In the genomic region with DNA sequence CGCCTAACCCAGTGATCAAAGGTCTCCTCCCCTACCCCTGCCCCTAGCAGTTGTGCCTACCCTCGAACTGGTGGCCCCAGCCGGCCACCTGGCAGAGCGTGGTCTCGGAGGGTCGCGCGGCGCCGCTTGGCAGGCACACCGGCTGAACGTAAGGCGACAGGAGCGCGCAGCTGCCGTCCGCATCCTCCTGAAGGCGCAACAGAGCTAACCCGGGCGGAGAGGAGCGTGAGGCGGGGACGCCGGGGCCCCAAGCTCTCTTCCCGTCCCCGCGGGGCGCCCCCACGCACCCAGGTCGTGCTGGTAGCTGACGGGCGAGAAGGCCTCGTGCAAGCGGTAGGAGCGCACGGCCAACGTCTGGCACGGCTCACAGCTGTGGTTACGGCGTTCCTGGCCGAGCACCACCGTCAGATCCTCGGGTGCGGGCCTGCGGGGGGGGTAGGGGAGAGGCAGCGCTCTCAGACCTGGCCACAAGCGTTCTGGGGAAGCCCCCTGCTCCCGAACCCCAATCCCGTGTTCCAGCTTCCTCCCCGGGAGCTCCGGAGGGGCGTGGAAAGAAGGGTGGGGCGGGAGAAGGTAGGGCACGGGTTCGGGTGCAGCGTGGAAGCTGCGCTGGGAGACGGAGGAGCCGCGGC, we compare ENCODE assay signal across 6 cellular contexts. TPM values are rescaled to one million over a fixed set of nuclear protein-coding genes. Genes with fewer than 3 reads are reported as not detected.
DNase-seq lines count a peak whose midpoint lies in the region; ATAC-seq and TF ChIP-seq lines count a peak whose summit lies in the region.

No MANE protein-coding gene starts in this region.

- peak overlapping the region in 6 of 7 donors; percentile 57 to 90 (median 84) for H3K27ac Mint-ChIP-seq in CD4-positive, alpha-beta memory T cell

- intact Hi-C loops in CD4-positive, alpha-beta memory T cell (cut with micrococcal nuclease), result loop anchor here (1.0 to 5.0 kb wide), 4 partner anchors 23 to 43 kb away; a partner anchor contains a TSS
- intact Hi-C loops in PC-9 (cut with micrococcal nuclease; ENCODE audit: unreplicated experiment), result no loop called here
- intact Hi-C loops in sigmoid colon (cut with DNase I), result loop anchor here (2.0 kb wide), 1 partner anchor 21 kb away; no protein-coding TSS in a partner anchor
- intact Hi-C loops in adrenal gland (cut with DNase I), result no loop called here

- TF ChIP-seq EP300 in sigmoid colon (IDR thresholded peaks at IDR 0.05), result no peak

- 1% methylated on average over 60 of the region's 60 CpGs for WGBS in sigmoid colon, 2 donors
- 1 to 80% (median 2%) methylated on average over 1 to 60 of the region's 60 CpGs for WGBS in adrenal gland, 4 donors

- peak overlapping the region; percentile 94 for H3K4me2 ChIP-seq in PC-9

- no peaks in the 10 kb centered on the region for H3K9me3 ChIP-seq in CD4-positive, alpha-beta memory T cell (ENCODE audit: control insufficient read depth in 1 of 2, low read length in 2 of 2)
- no peaks in the 10 kb centered on the region for H3K9me3 ChIP-seq in PC-9 (ENCODE audit: insufficient read depth, low read depth)
- H3K9me3 ChIP-seq in sigmoid colon, result no peaks in the 10 kb centered on the region
- no peaks in the 10 kb centered on the region for H3K9me3 ChIP-seq in adrenal gland (replicated peaks in 1 of 3)

- peak overlapping the region; percentile 52 to 70 for H3K4me3 ChIP-seq in CD4-positive, alpha-beta memory T cell (ENCODE audit: low read length in 2 of 2)
- H3K4me3 ChIP-seq in PC-9, result peak overlapping the region; percentile 78
- H3K4me3 ChIP-seq in sigmoid colon, result peak overlapping the region; percentile 20 to 60 (median 52)
- H3K4me3 ChIP-seq in adrenal gland, result peak overlapping the region in 1 of 4 donors; percentile 54

- H3K79me2 ChIP-seq in PC-9 (ENCODE audit: low read depth), result no peaks in the 10 kb centered on the region

- H3K27me3 ChIP-seq in CD4-positive, alpha-beta memory T cell (ENCODE audit: insufficient read depth, low read length), result no peaks in the 10 kb centered on the region
- H3K27me3 ChIP-seq in PC-9 (ENCODE audit: insufficient read depth, low read depth), result no peaks in the 10 kb centered on the region
- H3K27me3 ChIP-seq in sigmoid colon, result peaks cover 41 to 76% (median 70%) of the 10 kb centered on the region in 3 donors
- H3K27me3 ChIP-seq in adrenal gland, result peaks cover 57% of the 10 kb centered on the region

- peaks cover 12% of the 10 kb centered on the region; the same call in 1 of the 2 replicates for H3F3A ChIP-seq in PC-9 (ENCODE audit: insufficient read depth, low read depth)

- TF ChIP-seq CTCF in PC-9 (conservative IDR thresholded peaks at IDR 0.05), result no peak
- TF ChIP-seq CTCF in sigmoid colon (IDR thresholded peaks at IDR 0.05), result no peak
- no peak for TF ChIP-seq CTCF in adrenal gland (IDR thresholded peaks at IDR 0.05)

- H3K36me3 Mint-ChIP-seq in CD4-positive, alpha-beta memory T cell, result no peaks in the 10 kb centered on the region

- DNase-seq in CD4-positive, alpha-beta memory T cell, result peak; percentile 63 to 77 (median 68)
- DNase-seq in PC-9 (peak; percentile 36 to 57), dermis blood vessel endothelial cell (peak; percentile 32), sigmoid colon (no peak), adrenal gland (no peak)

- H3K4me1 Mint-ChIP-seq in CD4-positive, alpha-beta memory T cell, result peaks cover 6 to 36% (median 22%) of the 10 kb centered on the region in 4 donors

- no peaks in the 10 kb centered on the region for H4K20me1 ChIP-seq in PC-9 (ENCODE audit: insufficient read depth)

- H3K36me3 ChIP-seq in CD4-positive, alpha-beta memory T cell (ENCODE audit: insufficient read depth, low read length), result no peaks in the 10 kb centered on the region
- H3K36me3 ChIP-seq in PC-9 (ENCODE audit: low read depth) (no peaks in the 10 kb centered on the region), sigmoid colon (no peaks in the 10 kb centered on the region), adrenal gland (replicated peaks in 1 of 2) (no peaks in the 10 kb centered on the region)

- H3K9me2 ChIP-seq in PC-9 (ENCODE audit: insufficient read depth), result no peaks in the 10 kb centered on the region

- ATAC-seq in GM21528 (IDR thresholded peaks at IDR 0.05; ENCODE audit: low FRiP score, unreplicated experiment), result peak; percentile 27

- H3K4me3 Mint-ChIP-seq in CD4-positive, alpha-beta memory T cell, result peak overlapping the region; percentile 82 to 93 (median 86)

- BruUV-seq in PC-9 (replicated peaks; lab: Mats Ljungman, UMichigan), result no TSS peak

- H3K27ac ChIP-seq in CD4-positive, alpha-beta memory T cell (ENCODE audit: low read depth, low read length), result peak overlapping the region; percentile 63
- H3K27ac ChIP-seq in PC-9 (no peak overlapping the region), sigmoid colon (peak overlapping the region in 1 of 4 donors; percentile 39), adrenal gland (no peak overlapping the region)

- POLR2A ChIA-PET in CD4-positive, alpha-beta memory T cell (lab: Charles Lee; ENCODE audit: partially characterized antibody), result interaction anchor here (0.7 to 7.1 kb wide), 23 partner anchors 9 to 98 kb away, joined by 3 to 555 read pairs (median 9); a partner anchor contains a TSS
- POLR2A ChIA-PET in PC-9 (lab: Charles Lee; ENCODE audit: unreplicated experiment), result interaction anchor here (0.6 to 0.8 kb wide), 3 partner anchors 12 to 659 kb away, joined by 3 to 5 read pairs (median 3); no protein-coding TSS in a partner anchor

- TF ChIP-seq POLR2A in sigmoid colon (IDR thresholded peaks at IDR 0.05) (no peak), adrenal gland (IDR thresholded peaks at IDR 0.05) (no peak)

- no peaks in the 10 kb centered on the region for H3K9me3 Mint-ChIP-seq in CD4-positive, alpha-beta memory T cell

- H2AFZ ChIP-seq in PC-9, result peak overlapping the region; percentile 84

- H3K4me1 ChIP-seq in CD4-positive, alpha-beta memory T cell (ENCODE audit: insufficient read depth, low read length), result peaks cover 39% of the 10 kb centered on the region
- H3K4me1 ChIP-seq in PC-9 (replicated peaks; ENCODE audit: insufficient read depth) (peaks cover 3% of the 10 kb centered on the region; the same call in 1 of the 2 replicates), sigmoid colon (peaks cover 0 to 43% (median 40%) of the 10 kb centered on the region in 4 donors), adrenal gland (replicated peaks in 1 of 2) (peaks cover 13 to 27% of the 10 kb centered on the region in 2 donors)

- CTCF ChIA-PET in CD4-positive, alpha-beta memory T cell (lab: Charles Lee; ENCODE audit: partially characterized antibody), result interaction anchor here (0.9 to 16.6 kb wide), 32 partner anchors 8 to 868 kb away, joined by 3 to 821 read pairs (median 10); a partner anchor contains a TSS
- CTCF ChIA-PET in PC-9 (lab: Charles Lee), result interaction anchor here (0.5 to 3.9 kb wide), 13 partner anchors 13 to 828 kb away, joined by 3 to 53 read pairs (median 7); a partner anchor contains a TSS

- H3K27me3 Mint-ChIP-seq in CD4-positive, alpha-beta memory T cell, result no peaks in the 10 kb centered on the region

RNA-seq across cellular contexts. Expression of a gene that starts 2.8 kb away (rescaled TPM):
- total RNA-seq in CD4-positive, alpha-beta memory T cell, result not detected
- not detected for polyA plus RNA-seq in CD4-positive, alpha-beta memory T cell
- not detected in 2 replicates for total RNA-seq in PC-9 (2021)
- total RNA-seq in dermis blood vessel endothelial cell, result not detected in 2 replicates
- not detected for total RNA-seq in sigmoid colon
- polyA plus RNA-seq in sigmoid colon, result not detected
- not detected for total RNA-seq in adrenal gland
- polyA plus RNA-seq in adrenal gland, result not detected

RNA-seq across cellular contexts. Expression of a gene that starts 6.1 kb away (rescaled TPM):
- not detected for total RNA-seq in CD4-positive, alpha-beta memory T cell
- 1 to 10 TPM; 2.0 to 2.4 TPM for polyA plus RNA-seq in CD4-positive, alpha-beta memory T cell
- total RNA-seq in PC-9 (2021) (14.5 and 17.0 TPM in 2 replicates), dermis blood vessel endothelial cell (0.85 and 1.3 TPM in 2 replicates), sigmoid colon (under 1 TPM in 3 of 4 donors, not detected in 1; 0.36 to 0.83 (median 0.81) TPM), adrenal gland (under 1 TPM in 6 of 8 donors, not detected in 2; 0.11 to 0.69 (median 0.28) TPM)
- polyA plus RNA-seq in sigmoid colon (10 to 100 TPM in 1 of 3 donors, 1 to 10 TPM in 2; 3.6 to 14.0 (median 8.1) TPM), adrenal gland (under 1 TPM in 2 of 3 donors, not detected in 1; 0.47 to 0.80 TPM)

RNA-seq across cellular contexts. Expression of a gene that starts 19.1 kb away (rescaled TPM):
- under 1 TPM in 1 of 2 experiments, not detected in 1; 0.11 TPM for total RNA-seq in CD4-positive, alpha-beta memory T cell
- not detected for polyA plus RNA-seq in CD4-positive, alpha-beta memory T cell
- total RNA-seq in PC-9 (2021) (0.28 TPM in 1 of 2 replicates, not detected in the other), dermis blood vessel endothelial cell (not detected in 2 replicates), sigmoid colon (not detected), adrenal gland (not detected)
- polyA plus RNA-seq in sigmoid colon (under 1 TPM in 1 of 3 donors, not detected in 2; 0.04 TPM), adrenal gland (not detected)

RNA-seq across cellular contexts. Expression of a gene that starts 23.2 kb away (rescaled TPM):
- total RNA-seq in CD4-positive, alpha-beta memory T cell, result 100 to 1,000 TPM; 189 to 191 TPM
- polyA plus RNA-seq in CD4-positive, alpha-beta memory T cell, result 100 to 1,000 TPM in 1 of 2 donors, 10 to 100 TPM in 1; 72.4 to 203 TPM
- total RNA-seq in PC-9 (2021) (82.3 and 124 TPM in 2 replicates), dermis blood vessel endothelial cell (22.0 and 32.3 TPM in 2 replicates), sigmoid colon (10 to 100 TPM; 16.5 to 29.2 (median 21.3) TPM), adrenal gland (10 to 100 TPM; 16.2 to 31.9 (median 24.6) TPM)
- polyA plus RNA-seq in sigmoid colon (10 to 100 TPM; 18.7 to 47.9 (median 22.8) TPM), adrenal gland (10 to 100 TPM in 2 of 3 donors, 1 to 10 TPM in 1; 3.5 to 15.3 (median 11.2) TPM)

RNA-seq across cellular contexts. Expression of a gene that starts 43.3 kb away (rescaled TPM):
- 1 to 10 TPM; 5.2 to 7.2 TPM for total RNA-seq in CD4-positive, alpha-beta memory T cell
- 10 to 100 TPM; 14.3 to 17.8 TPM for polyA plus RNA-seq in CD4-positive, alpha-beta memory T cell
- total RNA-seq in PC-9 (2021) (22.2 and 31.7 TPM in 2 replicates), dermis blood vessel endothelial cell (4.5 and 4.8 TPM in 2 replicates), sigmoid colon (1 to 10 TPM in 3 of 4 donors, under 1 TPM in 1; 0.82 to 2.5 (median 1.7) TPM), adrenal gland (10 to 100 TPM in 1 of 8 donors, 1 to 10 TPM in 7; 3.8 to 13.5 (median 6.9) TPM)
- polyA plus RNA-seq in sigmoid colon (1 to 10 TPM in 1 of 3 donors, not detected in 2; 3.7 TPM), adrenal gland (1 to 10 TPM in 2 of 3 donors, not detected in 1; 5.4 to 9.8 TPM)

Comparison
In these comparisons a context has a peak if more than half of its experiments do, and no peak if none do; other contexts are left out.
1. DNase-seq: peak in CD4-positive, alpha-beta memory T cell (5 of 5), PC-9 (2 of 2) and dermis blood vessel endothelial cell (single experiment); none in sigmoid colon (single experiment) and adrenal gland (0 of 7).
2. intact Hi-C loops: an anchor here in CD4-positive, alpha-beta memory T cell (1.0 to 5.0 kb wide) and sigmoid colon (2.0 kb wide); none called in PC-9 and adrenal gland.